Comparison of ENCODE assay signal across 1 cellular context in the genomic region with DNA sequence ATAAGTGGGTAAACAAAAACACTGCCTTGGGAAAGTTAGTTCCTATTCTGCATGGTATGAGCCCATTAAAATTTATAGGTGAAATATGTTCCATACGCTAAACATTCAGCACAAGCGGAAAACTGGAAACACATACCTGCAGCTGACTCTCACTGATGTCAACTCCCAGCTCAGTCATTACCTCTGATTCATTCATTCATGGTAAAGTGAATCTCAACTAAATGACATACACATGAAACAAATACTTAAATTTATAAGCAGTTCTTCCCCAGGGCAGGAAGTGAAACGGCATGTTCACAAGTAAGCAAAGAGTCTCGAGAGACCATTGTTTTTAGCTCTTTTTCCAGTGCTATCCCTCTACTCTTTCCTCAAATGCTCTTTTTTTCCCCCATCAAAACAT.
TF ChIP-seq lines count a peak whose summit lies in the region.

No MANE protein-coding gene starts in this region.

TF ChIP-seq in IMR-90, 13 proteins besides CTCF, POLR2A, EP300 and RAD21:
- no peak for TF ChIP-seq SMC3 (IDR thresholded peaks at IDR 0.05; ENCODE audit: low read depth, low read length)
- no peak for TF ChIP-seq ELK1 (IDR thresholded peaks at IDR 0.05; ENCODE audit: borderline replicate concordance, low read depth, low read length)
- no peak for TF ChIP-seq CHD1 (IDR thresholded peaks at IDR 0.05; ENCODE audit: low read depth, low read length)
- TF ChIP-seq RFX5 (IDR thresholded peaks at IDR 0.05; ENCODE audit: low read depth, low read length) = no peak
- no peak for TF ChIP-seq USF2 (IDR thresholded peaks at IDR 0.05; ENCODE audit: low read depth, low read length)
- TF ChIP-seq BHLHE40 (IDR thresholded peaks at IDR 0.05; ENCODE audit: low read depth, low read length) = no peak
- no peak for TF ChIP-seq RCOR1 (IDR thresholded peaks at IDR 0.05; ENCODE audit: insufficient replicate concordance, low read length)
- TF ChIP-seq NFE2L2 (IDR thresholded peaks at IDR 0.05; ENCODE audit: low read depth, low read length) = no peak
